ENCODE assay signal across 11 cellular contexts in genomic region chr3:170420307-170420821, GRCh38. TPM values are rescaled to one million over a fixed set of nuclear protein-coding genes. Genes with fewer than 3 reads are reported as not detected.
A peak's percentile ranks its signal among the peaks of the same experiment; 100 is the strongest.
DNase-seq lines count a peak whose midpoint lies in the region; ATAC-seq and TF ChIP-seq lines count a peak whose summit lies in the region.
"Had no signal": no experiment of that assay in that cellular context is flagged by ENCODE, and none has a peak within 500 bp of the region (broad histone marks: within the 10 kb centered on the region; RNA-seq: fewer than 3 reads in every experiment).

No MANE protein-coding gene starts in this region.

- H3K27me3 ChIP-seq in gastroesophageal sphincter: peaks cover 48% of the 10 kb centered on the region
- H3K27me3 ChIP-seq in osteoblast (ENCODE audit: insufficient read depth, low read length): no peaks in the 10 kb centered on the region

- H3K27me3 Mint-ChIP-seq in activated CD4-positive, alpha-beta T cell treated with anti-CD3 and anti-CD28 coated beads, Interleukin-2, amount 10 ng/mL, durations not matched to agents 7 days and 5 days: peaks cover 45% of the 10 kb centered on the region

- no peak for TF ChIP-seq CTCF in AG10803 (conservative IDR thresholded peaks at IDR 0.05; ENCODE audit: low read length)
- no peak for TF ChIP-seq CTCF in WI38 (IDR thresholded peaks at IDR 0.05; ENCODE audit: low read depth, low read length)
- no peak for TF ChIP-seq CTCF in gastroesophageal sphincter (IDR thresholded peaks at IDR 0.05)
- TF ChIP-seq CTCF in osteoblast (IDR thresholded peaks at IDR 0.05; ENCODE audit: extremely low read depth, low read depth, low read length): no peak

- POLR2A ChIA-PET in activated CD4-positive, alpha-beta T cell treated with anti-CD3 and anti-CD28 coated beads, Interleukin-2, amount 10 ng/mL, durations not matched to agents 7 days and 5 days (lab: Charles Lee): no interaction called here

- H3K4me1 ChIP-seq in gastroesophageal sphincter: peaks cover 0 to 33% (median 8%) of the 10 kb centered on the region in 3 donors
- H3K4me1 ChIP-seq in osteoblast (ENCODE audit: insufficient read depth, low read length): peaks cover 14% of the 10 kb centered on the region

- TF ChIP-seq POLR2A in gastroesophageal sphincter (IDR thresholded peaks at IDR 0.05): no peak

- CTCF ChIA-PET in activated CD4-positive, alpha-beta T cell treated with anti-CD3 and anti-CD28 coated beads, Interleukin-2, amount 10 ng/mL, durations not matched to agents 7 days and 5 days (lab: Charles Lee): no interaction called here

- H3K9me3 ChIP-seq in gastroesophageal sphincter (no peaks in the 10 kb centered on the region), osteoblast (ENCODE audit: low read depth, low read length) (no peaks in the 10 kb centered on the region)

- no peaks in the 10 kb centered on the region for H3K36me3 ChIP-seq in gastroesophageal sphincter
- peaks cover 15% of the 10 kb centered on the region for H3K36me3 ChIP-seq in osteoblast (ENCODE audit: insufficient read depth, low read length)

- H3K9me3 Mint-ChIP-seq in activated CD4-positive, alpha-beta T cell treated with anti-CD3 and anti-CD28 coated beads, Interleukin-2, amount 10 ng/mL, durations not matched to agents 7 days and 5 days: no peaks in the 10 kb centered on the region
- H3K9me3 Mint-ChIP-seq: CD4-positive, CD25-positive, alpha-beta regulatory T cell had no signal

- H4K20me1 ChIP-seq in osteoblast (ENCODE audit: insufficient read depth, low read length): no peaks in the 10 kb centered on the region

- H3K4me3 Mint-ChIP-seq in activated CD4-positive, alpha-beta T cell treated with anti-CD3 and anti-CD28 coated beads, Interleukin-2, amount 10 ng/mL, durations not matched to agents 7 days and 5 days: no peak overlapping the region

- peak overlapping the region in 3 of 4 donors; percentile 48 to 70 (median 61) for H3K27ac ChIP-seq in gastroesophageal sphincter
- no peak overlapping the region for H3K27ac ChIP-seq in osteoblast (ENCODE audit: low read depth, low read length)

- H3K4me3 ChIP-seq in AG10803 (ENCODE audit: low read length) (peak overlapping the region; percentile 92), WI38 (ENCODE audit: low read depth, low read length) (peak overlapping the region; percentile 61), gastroesophageal sphincter (peak overlapping the region in 1 of 2 donors; percentile 59), osteoblast (ENCODE audit: insufficient read depth, low read length) (peak overlapping the region; percentile 72)

- no peak overlapping the region for H2AFZ ChIP-seq in osteoblast (ENCODE audit: low read length)

- no peak for TF ChIP-seq EP300 in gastroesophageal sphincter (IDR thresholded peaks at IDR 0.05)

- peak; percentile 44 for DNase-seq in AG10803 (ENCODE audit: low read depth)
- DNase-seq in osteoblast (ENCODE audit: insufficient read length, low spot score, missing footprints): no peak
- no peak for DNase-seq in T-helper 2 cell
- DNase-seq in activated CD4-positive, alpha-beta T cell treated with anti-CD3 and anti-CD28 coated beads, Interleukin-2, amount 10 ng/mL, durations not matched to agents 7 days and 5 days: no peak
- no peak for DNase-seq in activated effector memory CD4-positive, alpha-beta T cell treated with Interleukin-2 at 50 U/mL for 16 hours
- DNase-seq: activated gamma-delta T cell treated with Interleukin-2 at 50 U/mL for 16 hours; CD4-positive, CD25-positive, alpha-beta regulatory T cell; NCI-H2081 treated with DMSO at 0.1 percent for 48 hours had no signal

- no peak overlapping the region for H3K27ac Mint-ChIP-seq in activated CD4-positive, alpha-beta T cell treated with anti-CD3 and anti-CD28 coated beads, Interleukin-2, amount 10 ng/mL, durations not matched to agents 7 days and 5 days
- H3K27ac Mint-ChIP-seq: CD4-positive, CD25-positive, alpha-beta regulatory T cell had no signal

- H3K36me3 Mint-ChIP-seq in activated CD4-positive, alpha-beta T cell treated with anti-CD3 and anti-CD28 coated beads, Interleukin-2, amount 10 ng/mL, durations not matched to agents 7 days and 5 days (ENCODE audit: low read depth): peaks cover 3% of the 10 kb centered on the region
- H3K36me3 Mint-ChIP-seq: CD4-positive, CD25-positive, alpha-beta regulatory T cell had no signal

- H3K4me2 ChIP-seq in osteoblast (ENCODE audit: insufficient read depth, low read length): peak overlapping the region; percentile 92

- H3K4me1 Mint-ChIP-seq in activated CD4-positive, alpha-beta T cell treated with anti-CD3 and anti-CD28 coated beads, Interleukin-2, amount 10 ng/mL, durations not matched to agents 7 days and 5 days: peaks cover 12% of the 10 kb centered on the region

- ATAC-seq in gastroesophageal sphincter (no peak), GM18858 (IDR thresholded peaks at IDR 0.05; ENCODE audit: unreplicated experiment) (no peak)

- WGBS in gastroesophageal sphincter (ENCODE audit: low coverage in 1 of 2), 2 donors: 61 to 77% methylated on average over 6 to 13 of the region's 17 CpGs

- peaks cover 2% of the 10 kb centered on the region for H3K79me2 ChIP-seq in osteoblast (ENCODE audit: insufficient read depth, low read length)

RNA-seq across cellular contexts. Expression of gene CLDN11, which starts 1.7 kb away (rescaled TPM):
- 1 to 10 TPM; 1.4 to 7.7 (median 2.5) TPM for total RNA-seq in gastroesophageal sphincter
- total RNA-seq in osteoblast: 33.9 and 50.3 TPM in 2 replicates
- total RNA-seq in activated CD4-positive, alpha-beta T cell treated with anti-CD3 and anti-CD28 coated beads, Interleukin-2, amount 10 ng/mL, durations not matched to agents 7 days and 5 days: not detected
- total RNA-seq: CD4-positive, CD25-positive, alpha-beta regulatory T cell had no signal
